In the genomic region with DNA sequence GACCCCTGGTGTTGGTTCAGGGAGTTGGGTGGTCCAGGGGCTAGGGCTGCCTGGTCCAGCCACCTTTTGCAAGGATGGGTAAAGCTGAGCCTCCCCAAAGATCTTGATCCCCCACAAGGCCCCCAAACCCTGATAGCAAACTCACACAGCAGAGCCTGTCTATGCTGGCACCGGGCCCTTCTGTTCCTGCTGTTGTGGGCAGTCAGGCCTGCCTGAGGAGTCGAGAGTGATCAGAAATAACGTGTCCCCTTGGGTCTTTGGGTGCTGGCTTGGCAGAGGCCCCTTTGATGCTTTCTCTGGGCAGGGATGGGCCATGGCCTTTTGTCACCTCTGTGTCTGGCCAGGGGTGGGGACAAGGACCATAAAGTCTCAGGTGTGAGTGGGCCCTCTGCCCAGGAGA, we compare ENCODE assay signal across 27 cellular contexts. TPM values are rescaled to one million over a fixed set of nuclear protein-coding genes. Genes with fewer than 3 reads are reported as not detected.
A peak's percentile ranks its signal among the peaks of the same experiment; 100 is the strongest.
DNase-seq lines count a peak whose midpoint lies in the region; ATAC-seq, FAIRE-seq and TF ChIP-seq lines count a peak whose summit lies in the region.
"Had no signal": no experiment of that assay in that cellular context is flagged by ENCODE, and none has a peak within 500 bp of the region (broad histone marks: within the 10 kb centered on the region; RNA-seq: fewer than 3 reads in every experiment).

No MANE protein-coding gene starts in this region.

- TF ChIP-seq CTCF in GM13976 (IDR thresholded peaks at IDR 0.05; ENCODE audit: borderline replicate concordance, control extremely low read depth, extremely low read depth, insufficient read depth, missing control alignments) (no peak), mucosa of descending colon (IDR thresholded peaks at IDR 0.05) (no peak)

- H3K27ac ChIP-seq in Karpas-422 (ENCODE audit: low read length) (no peak overlapping the region), small intestine (ENCODE audit: low read depth in 1 of 2, low read length in 1 of 2) (peak overlapping the region in 1 of 2 donors; percentile 22)
- H3K27ac ChIP-seq: BLaER1 treated with 17β-estradiol and CSF1 and Interleukin-3, amounts not matched to agents 10 nM and 100 nM; SK-N-MC had no signal

- TF ChIP-seq POLR2A in GM18505 (IDR thresholded peaks at IDR 0.05; ENCODE audit: borderline replicate concordance, extremely low read depth, insufficient read depth, insufficient read length), result no peak

- intact Hi-C loops in mucosa of descending colon (cut with DNase I, micrococcal nuclease), result loop anchor here in 1 of 2 donors (5.0 kb wide), 1 partner anchor 71 kb away; a partner anchor contains a TSS

- peak; percentile 35 for ATAC-seq in mucosa of descending colon
- no peak for ATAC-seq in GM18505 (IDR thresholded peaks at IDR 0.05; ENCODE audit: unreplicated experiment)
- ATAC-seq: K562, Panc1 had no signal

- WGBS in small intestine, 3 donors, result 4 to 17% (median 11%) methylated on average over 3 of the region's 3 CpGs

- H4K20me1 ChIP-seq in Karpas-422 (ENCODE audit: insufficient read depth, low read depth, low read length), result no peaks in the 10 kb centered on the region

- no peak overlapping the region for H3K9ac ChIP-seq in Karpas-422 (ENCODE audit: low read length)
- H3K9ac ChIP-seq: BLaER1 treated with 17β-estradiol and CSF1 and Interleukin-3, amounts not matched to agents 10 nM and 100 nM had no signal

- H3K4me2 ChIP-seq in Karpas-422 (ENCODE audit: low read depth, low read length, poor library complexity, severe bottlenecking), result no peak overlapping the region
- H3K4me2 ChIP-seq: BLaER1 treated with 17β-estradiol and CSF1 and Interleukin-3, amounts not matched to agents 10 nM and 100 nM had no signal

- no peaks in the 10 kb centered on the region for H3K9me3 ChIP-seq in Karpas-422 (ENCODE audit: low read length)
- no peaks in the 10 kb centered on the region for H3K9me3 ChIP-seq in mucosa of descending colon
- H3K9me3 ChIP-seq in small intestine (ENCODE audit: control insufficient read depth, low read depth), result no peaks in the 10 kb centered on the region
- no peaks in the 10 kb centered on the region for H3K9me3 ChIP-seq in MG63

- in situ Hi-C loops in GM13976 (cut with MboI; ENCODE audit: low sequenced_read_pairs, unreplicated experiment), result loop anchor here (5.0 kb wide), 1 partner anchor 89 kb away; no protein-coding TSS in a partner anchor

- H3K79me2 ChIP-seq in Karpas-422 (ENCODE audit: low read length), result no peaks in the 10 kb centered on the region

- no peaks in the 10 kb centered on the region for H3K4me1 ChIP-seq in Karpas-422 (ENCODE audit: low read length)
- peaks cover 11% of the 10 kb centered on the region for H3K4me1 ChIP-seq in mucosa of descending colon (ENCODE audit: low read depth)
- peaks cover 2 to 12% of the 10 kb centered on the region in 2 donors for H3K4me1 ChIP-seq in small intestine (ENCODE audit: control insufficient read depth in 2 of 2, insufficient read depth in 1 of 2, low read depth in 1 of 2, low read length in 1 of 2)

- FAIRE-seq in small intestine (lab: Jason Lieb, UNC), result no peak
- FAIRE-seq: A204.1, D721Med, G401.6, H54, HTR-8/SVneo, K562 had no signal

- no peaks in the 10 kb centered on the region for H3K9me2 ChIP-seq in Karpas-422 (replicated peaks; ENCODE audit: insufficient read depth, low read length)

- H3K4me3 ChIP-seq in Karpas-422 (ENCODE audit: low read length), result no peak overlapping the region
- no peak overlapping the region for H3K4me3 ChIP-seq in mucosa of descending colon
- H3K4me3 ChIP-seq in small intestine (ENCODE audit: low read depth in 1 of 2, low read length in 2 of 2), result peak overlapping the region in 1 of 2 donors; percentile 17
- no peak overlapping the region for H3K4me3 ChIP-seq in MG63
- H3K4me3 ChIP-seq: BLaER1 treated with 17β-estradiol and CSF1 and Interleukin-3, amounts not matched to agents 10 nM and 100 nM; K562; SK-N-MC had no signal

- DNase-seq in GM13976 (ENCODE audit: low spot score) (peak; percentile 48), Karpas-422 (peak; percentile 36), mucosa of descending colon (peak in 2 of 3 donors; percentile 57 to 59), small intestine (peak; percentile 49), NCI-H748 (lab: John Stamatoyannopoulos, UW; ENCODE audit: unreplicated experiment) (no peak), MG63 (no peak)
- DNase-seq: CD4-positive, alpha-beta T cell; NCI-H1105 treated with DMSO at 0.1 percent for 48 hours; NCI-H1694; NCI-H2029 treated with DMSO at 0.1 percent for 48 hours; NCI-H446 treated with DMSO at 0.1 percent for 48 hours; NCI-H526; SIG-M5 had no signal

- no peak overlapping the region for H2AFZ ChIP-seq in Karpas-422 (ENCODE audit: low read length)

- H3K36me3 ChIP-seq in Karpas-422 (ENCODE audit: insufficient read depth, low read length), result no peaks in the 10 kb centered on the region
- no peaks in the 10 kb centered on the region for H3K36me3 ChIP-seq in mucosa of descending colon (ENCODE audit: low read depth)
- peaks cover 0 to 8% of the 10 kb centered on the region in 2 donors for H3K36me3 ChIP-seq in small intestine (ENCODE audit: control insufficient read depth in 2 of 2, insufficient read depth in 2 of 2, low read length in 2 of 2)
- H3K36me3 ChIP-seq in MG63, result no peaks in the 10 kb centered on the region
- H3K36me3 ChIP-seq: BLaER1 treated with 17β-estradiol and CSF1 and Interleukin-3, amounts not matched to agents 10 nM and 100 nM had no signal

- no peaks in the 10 kb centered on the region for H3K27me3 ChIP-seq in Karpas-422 (ENCODE audit: low read length)
- H3K27me3 ChIP-seq in small intestine (ENCODE audit: control insufficient read depth in 2 of 2, insufficient read depth in 2 of 2, low read length in 2 of 2), result peaks cover 0 to 27% of the 10 kb centered on the region in 2 donors
- H3K27me3 ChIP-seq in MG63, result peaks cover 31% of the 10 kb centered on the region

RNA-seq across cellular contexts. Expression of a gene that starts 0.7 kb away (rescaled TPM):
- not detected in 2 replicates for total RNA-seq in Karpas-422 (2014; rRNA removed; shearing (Covaris generic); ENCODE audit: low replicate concordance)
- 100 to 1,000 TPM; 357 to 848 (median 814) TPM for total RNA-seq in mucosa of descending colon
- polyA plus RNA-seq in small intestine, result 10 to 100 TPM in 2 of 3 donors, 1 to 10 TPM in 1; 2.6 to 31.8 (median 23.5) TPM
- total RNA-seq in MG63 (2014; rRNA removed; shearing (Covaris generic); ENCODE audit: low replicate concordance), result not detected in 2 replicates
- total RNA-seq: MCF 10A, OCI-LY7 had no signal

RNA-seq across cellular contexts. Expression of a gene that starts 19.3 kb away (rescaled TPM):
- not detected in 2 replicates for total RNA-seq in Karpas-422 (2014; rRNA removed; shearing (Covaris generic); ENCODE audit: low replicate concordance)
- 100 to 1,000 TPM in 2 of 3 donors, 10 to 100 TPM in 1; 57.6 to 184 (median 105) TPM for total RNA-seq in mucosa of descending colon
- polyA plus RNA-seq in small intestine, result 100 to 1,000 TPM in 1 of 3 donors, 10 to 100 TPM in 2; 49.6 to 156 (median 51.3) TPM
- not detected in 2 replicates for total RNA-seq in MG63 (2014; rRNA removed; shearing (Covaris generic); ENCODE audit: low replicate concordance)
- total RNA-seq: CD4-positive, alpha-beta T cell; LHCN-M2; MCF 10A; OCI-LY7 had no signal
- polyA plus RNA-seq: AG04450 had no signal

RNA-seq across cellular contexts. Expression of a gene that starts 51.2 kb away (rescaled TPM):
- total RNA-seq in Karpas-422 (2014; rRNA removed; shearing (Covaris generic); ENCODE audit: low replicate concordance), result not detected in 2 replicates
- total RNA-seq in mucosa of descending colon, result 10 to 100 TPM; 12.4 to 28.4 (median 22.2) TPM
- polyA plus RNA-seq in small intestine, result 10 to 100 TPM; 16.1 to 26.6 (median 20.8) TPM
- total RNA-seq in MG63 (2014; rRNA removed; shearing (Covaris generic); ENCODE audit: low replicate concordance), result not detected in 2 replicates
- total RNA-seq: CD4-positive, alpha-beta T cell; K562; LHCN-M2; MCF 10A; OCI-LY7 had no signal
- polyA plus RNA-seq: AG04450, K562 had no signal

Comparison
In these comparisons a context has a peak if more than half of its experiments do, and no peak if none do; other contexts are left out.
1. DNase-seq: peak in GM13976 (single experiment), Karpas-422 (single experiment), mucosa of descending colon (2 of 3) and small intestine (single experiment); none in NCI-H748 (single experiment) and MG63 (single experiment).
2. RNA of a gene that starts 0.7 kb away (total RNA-seq): 357 to 848 TPM in mucosa of descending colon; not detected in Karpas-422 and not detected in MG63; every median in the first group is over 100 times any median in the second.
3. RNA of a gene that starts 19.3 kb away (total RNA-seq): 57.6 to 184 TPM in mucosa of descending colon; not detected in Karpas-422 and not detected in MG63; every median in the first group is over 10 times any median in the second.
4. RNA of a gene that starts 51.2 kb away (total RNA-seq): 12.4 to 28.4 TPM in mucosa of descending colon; not detected in Karpas-422 and not detected in MG63; every median in the first group is over 10 times any median in the second.